In the genomic region with DNA sequence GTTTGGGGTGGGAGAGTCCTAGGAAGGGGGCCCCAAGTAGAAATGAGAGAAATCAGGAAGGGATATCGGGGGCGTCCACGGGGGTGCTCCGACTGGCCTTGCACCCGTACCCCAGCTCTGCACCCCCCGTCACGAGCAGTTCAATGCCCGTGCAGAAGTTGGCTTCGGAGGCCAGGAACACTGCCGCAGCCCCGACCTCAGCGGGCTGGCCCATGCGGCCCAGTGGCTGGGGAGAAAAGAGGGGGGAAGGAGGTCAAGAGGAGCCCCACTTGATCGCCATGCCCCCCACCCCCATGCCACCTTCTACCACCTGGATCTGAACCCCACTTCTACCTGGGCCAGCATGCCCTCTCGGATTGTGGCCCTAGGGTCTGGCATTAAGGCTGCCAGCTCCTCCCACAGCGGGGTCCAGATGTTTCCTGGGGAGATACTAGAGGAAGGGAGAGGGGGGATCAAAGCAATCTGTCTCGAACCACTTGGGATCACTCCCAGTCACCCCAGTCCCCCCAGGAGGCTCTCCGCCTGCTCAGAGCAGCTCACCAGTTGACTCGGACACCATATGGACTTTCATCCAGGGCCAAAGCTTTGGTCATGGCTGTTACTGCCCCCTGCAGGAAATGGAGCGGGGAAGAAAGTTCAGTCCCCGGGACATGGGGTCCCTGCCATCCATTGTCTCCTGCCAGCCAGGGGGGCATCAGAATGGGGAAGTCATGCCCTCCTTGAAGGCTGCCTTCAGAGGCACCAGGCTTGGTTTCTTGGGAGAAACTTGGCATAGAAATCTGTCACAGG, we compare ENCODE assay signal across 11 cellular contexts. TPM values are rescaled to one million over a fixed set of nuclear protein-coding genes. Genes with fewer than 3 reads are reported as not detected.
DNase-seq lines count a peak whose midpoint lies in the region; ATAC-seq, FAIRE-seq and TF ChIP-seq lines count a peak whose summit lies in the region.
"Had no signal": no experiment of that assay in that cellular context is flagged by ENCODE, and none has a peak within 500 bp of the region (broad histone marks: within the 10 kb centered on the region; RNA-seq: fewer than 3 reads in every experiment).

No MANE protein-coding gene starts in this region.

- H2AFZ ChIP-seq in astrocyte (ENCODE audit: low read depth, low read length), result no peak overlapping the region

- H3K36me3 ChIP-seq in cardiac muscle cell, result no peaks in the 10 kb centered on the region
- no peaks in the 10 kb centered on the region for H3K36me3 ChIP-seq in astrocyte (ENCODE audit: insufficient read depth, low read length)
- no peaks in the 10 kb centered on the region for H3K36me3 ChIP-seq in left lung
- no peaks in the 10 kb centered on the region for H3K36me3 ChIP-seq in urinary bladder (ENCODE audit: insufficient read depth)

- H3K4me1 ChIP-seq in cardiac muscle cell (ENCODE audit: low read depth), result peaks cover 7% of the 10 kb centered on the region
- H3K4me1 ChIP-seq in astrocyte (ENCODE audit: insufficient read depth, low read length), result peaks cover 8% of the 10 kb centered on the region
- H3K4me1 ChIP-seq in left lung, result peaks cover 0 to 36% of the 10 kb centered on the region in 2 donors
- H3K4me1 ChIP-seq in urinary bladder (ENCODE audit: insufficient read depth), result no peaks in the 10 kb centered on the region

- no peaks in the 10 kb centered on the region for H3K36me3 Mint-ChIP-seq in astrocyte (ENCODE audit: low read depth, unreplicated experiment)

- H3K9me3 ChIP-seq in cardiac muscle cell (ENCODE audit: low read depth) (no peaks in the 10 kb centered on the region), astrocyte (ENCODE audit: insufficient read depth, low read depth, low read length) (no peaks in the 10 kb centered on the region), left lung (no peaks in the 10 kb centered on the region)

- no peak overlapping the region for H3K9ac ChIP-seq in astrocyte (ENCODE audit: low read length)

- no peak overlapping the region for H3K4me2 ChIP-seq in astrocyte (ENCODE audit: low read length)

- H3K27ac Mint-ChIP-seq in astrocyte (ENCODE audit: unreplicated experiment), result peak overlapping the region; percentile 81

- no peaks in the 10 kb centered on the region for H3K4me1 Mint-ChIP-seq in astrocyte (ENCODE audit: low read depth, unreplicated experiment)

- no peaks in the 10 kb centered on the region for H4K20me1 ChIP-seq in astrocyte (ENCODE audit: insufficient read depth, low read length)

- no peak overlapping the region for H3K4me3 Mint-ChIP-seq in astrocyte (ENCODE audit: unreplicated experiment)

- peak overlapping the region; percentile 90 for H3K27ac ChIP-seq in cardiac muscle cell
- no peak overlapping the region for H3K27ac ChIP-seq in astrocyte (ENCODE audit: low read depth, low read length)
- peak overlapping the region; percentile 77 for H3K27ac ChIP-seq in left lung
- peak overlapping the region; percentile 13 for H3K27ac ChIP-seq in urinary bladder (ENCODE audit: low read depth)
- H3K27ac ChIP-seq: C4-2B had no signal

- WGBS in urinary bladder, result 86% methylated on average over 21 of the region's 21 CpGs

- TF ChIP-seq CTCF in cardiac muscle cell (IDR thresholded peaks at IDR 0.05; ENCODE audit: low read depth, low read length) (peak; percentile 32), astrocyte (IDR thresholded peaks at IDR 0.05; ENCODE audit: insufficient read depth, low read depth, low read length) (no peak), left lung (IDR thresholded peaks at IDR 0.05) (no peak)

- H3K27me3 ChIP-seq in cardiac muscle cell (no peaks in the 10 kb centered on the region), astrocyte (ENCODE audit: insufficient read depth, low read length) (no peaks in the 10 kb centered on the region), left lung (peaks cover 0 to 10% of the 10 kb centered on the region in 2 donors)

- H3K27me3 Mint-ChIP-seq in astrocyte (ENCODE audit: low read depth, unreplicated experiment), result no peaks in the 10 kb centered on the region

- H3K79me2 ChIP-seq in astrocyte (ENCODE audit: insufficient read depth, low read length), result no peaks in the 10 kb centered on the region

- H3K9me3 Mint-ChIP-seq in astrocyte (ENCODE audit: unreplicated experiment), result no peaks in the 10 kb centered on the region

- ATAC-seq in left cardiac atrium (no peak), left lung (no peak), GM19467 (IDR thresholded peaks at IDR 0.05; ENCODE audit: unreplicated experiment) (no peak)
- ATAC-seq in activated CD4-positive, CD25-positive, alpha-beta regulatory T cell treated with anti-CD3 and anti-CD28 coated beads, Interleukin-2, amount 50 U/mL, for 24 hours, result no peak

- H3K4me3 ChIP-seq in cardiac muscle cell, result no peak overlapping the region
- no peak overlapping the region for H3K4me3 ChIP-seq in astrocyte (ENCODE audit: insufficient read depth, low read depth, low read length)
- no peak overlapping the region for H3K4me3 ChIP-seq in left lung
- H3K4me3 ChIP-seq in urinary bladder (ENCODE audit: low read depth, low read length), result no peak overlapping the region

- DNase-seq in cardiac muscle cell (ENCODE audit: low read depth in 1 of 2, low spot score in 1 of 2) (no peak), left cardiac atrium (no peak), astrocyte (ENCODE audit: low read depth) (no peak), left lung (no peak), GM19238 (ENCODE audit: insufficient read length, low spot score) (no peak)
- DNase-seq: activated CD4-positive, alpha-beta T cell treated with anti-CD3 and anti-CD28 coated beads for 4 hours; kidney glomerular epithelial cell had no signal

- FAIRE-seq in astrocyte (lab: Jason Lieb, UNC), result no peak

- intact Hi-C loops in left cardiac atrium (cut with DNase I) (no loop called here), left lung (cut with DNase I) (no loop called here)

RNA-seq across cellular contexts. Expression of gene BCAT2, which starts 2.5 kb away (rescaled TPM):
- total RNA-seq in cardiac muscle cell (127 and 144 TPM in 2 replicates), left cardiac atrium (10 to 100 TPM; 29.8 to 37.7 TPM), astrocyte (38.1 and 41.5 TPM in 2 replicates), left lung (10 to 100 TPM; 68.5 to 87.5 TPM), urinary bladder (34.4 TPM)
- polyA plus RNA-seq in cardiac muscle cell (154 and 157 TPM in 2 replicates), urinary bladder (79.2 TPM)

RNA-seq across cellular contexts. Expression of gene HSD17B14, which starts 23.0 kb away (rescaled TPM):
- total RNA-seq in cardiac muscle cell (27.5 and 43.1 TPM in 2 replicates), left cardiac atrium (1 to 10 TPM; 2.8 to 5.4 TPM), astrocyte (8.2 and 9.7 TPM in 2 replicates), left lung (10 to 100 TPM; 10.1 to 20.3 TPM), urinary bladder (3.4 TPM)
- polyA plus RNA-seq in cardiac muscle cell (31.7 and 35.1 TPM in 2 replicates), urinary bladder (18.6 TPM)

RNA-seq across cellular contexts. Expression of gene PLEKHA4, which starts 55.1 kb away (rescaled TPM):
- total RNA-seq in cardiac muscle cell (22.5 and 27.1 TPM in 2 replicates), left cardiac atrium (10 to 100 TPM; 29.6 to 67.1 TPM), astrocyte (27.5 and 32.8 TPM in 2 replicates), left lung (10 to 100 TPM; 21.0 to 37.3 TPM), urinary bladder (11.5 TPM)
- polyA plus RNA-seq in cardiac muscle cell (29.4 and 37.1 TPM in 2 replicates), urinary bladder (56.4 TPM)

RNA-seq across cellular contexts. Expression of gene FGF21, which starts 58.0 kb away (rescaled TPM):
- total RNA-seq in cardiac muscle cell, result not detected in 2 replicates
- not detected in 2 replicates for polyA plus RNA-seq in cardiac muscle cell
- not detected for total RNA-seq in left cardiac atrium
- not detected in 2 replicates for total RNA-seq in astrocyte
- total RNA-seq in left lung, result not detected
- not detected for total RNA-seq in urinary bladder
- not detected for polyA plus RNA-seq in urinary bladder

RNA-seq across cellular contexts. Expression of gene PPP1R15A, which starts 58.9 kb away (rescaled TPM):
- total RNA-seq in cardiac muscle cell (54.1 and 85.1 TPM in 2 replicates), left cardiac atrium (10 to 100 TPM; 67.2 to 78.6 TPM), astrocyte (39.5 and 53.2 TPM in 2 replicates), left lung (10 to 100 TPM; 68.4 to 74.8 TPM), urinary bladder (21.8 TPM)
- polyA plus RNA-seq in cardiac muscle cell (87.6 and 95.7 TPM in 2 replicates), urinary bladder (122 TPM)
